Comparison of ENCODE assay signal across 10 cellular contexts in genomic region chr5:34001231-34001935, GRCh38. TPM values are rescaled to one million over a fixed set of nuclear protein-coding genes. Genes with fewer than 3 reads are reported as not detected.
DNase-seq lines count a peak whose midpoint lies in the region; ATAC-seq and TF ChIP-seq lines count a peak whose summit lies in the region.
"Had no signal": no experiment of that assay in that cellular context is flagged by ENCODE, and none has a peak within 500 bp of the region (broad histone marks: within the 10 kb centered on the region; RNA-seq: fewer than 3 reads in every experiment).

No MANE protein-coding gene starts in this region.

- DNase-seq in COR-L47 (lab: John Stamatoyannopoulos, UW) = peak; percentile 86
- DNase-seq in NCI-H2029 (lab: John Stamatoyannopoulos, UW) = peak; percentile 97
- DNase-seq in amniotic epithelial cell (ENCODE audit: low read depth) = peak; percentile 45
- peak; percentile 67 to 69 for DNase-seq in left lung
- no peak for DNase-seq in mesenteric fat pad (ENCODE audit: low spot score)
- no peak for DNase-seq in H7
- DNase-seq: activated T-cell treated with anti-CD3 and anti-CD28 coated beads, Interleukin-2, amount 50 U/mL, for 48 hours had no signal

- H3K27ac ChIP-seq in left lung = peak overlapping the region; percentile 73 to 82
- H3K27ac ChIP-seq: thoracic aorta had no signal

- H3K27me3 ChIP-seq in left lung = no peaks in the 10 kb centered on the region
- no peaks in the 10 kb centered on the region for H3K27me3 ChIP-seq in H7 (ENCODE audit: control insufficient read depth, insufficient read depth, low read length)

- H3K36me3 ChIP-seq in left lung (peaks cover 0 to 4% of the 10 kb centered on the region in 2 donors), H7 (replicated peaks; ENCODE audit: control insufficient read depth, insufficient read depth, low read length) (no peaks in the 10 kb centered on the region)

- no peaks in the 10 kb centered on the region for H3K9me3 ChIP-seq in left lung
- H3K9me3 ChIP-seq: thoracic aorta had no signal

- H3K4me3 ChIP-seq in left lung (no peak overlapping the region), H7 (ENCODE audit: insufficient read depth, low read depth, low read length) (no peak overlapping the region)
- H3K4me3 ChIP-seq: thoracic aorta had no signal

- peaks cover 0 to 10% of the 10 kb centered on the region in 2 donors for H3K4me1 ChIP-seq in left lung

- no peak for TF ChIP-seq CTCF in left lung (IDR thresholded peaks at IDR 0.05)

- ATAC-seq in left lung (peak; percentile 90), HG03565 (IDR thresholded peaks at IDR 0.05; ENCODE audit: unreplicated experiment) (no peak), HG03520 (IDR thresholded peaks at IDR 0.05; ENCODE audit: unreplicated experiment) (no peak)

- intact Hi-C loops in left lung (cut with DNase I) = no loop called here

RNA-seq across cellular contexts. Expression of gene AMACR, which starts 6.5 kb away (rescaled TPM):
- total RNA-seq in left lung (10 to 100 TPM; 13.6 to 24.3 TPM), mesenteric fat pad (5.6 TPM)
- total RNA-seq in H7 (2014; rRNA removed; shearing (Covaris generic)) = 10.5 and 18.3 TPM in 2 replicates

RNA-seq across cellular contexts. Expression of gene SLC45A2, which starts 16.9 kb away (rescaled TPM):
- total RNA-seq in left lung = not detected
- total RNA-seq in mesenteric fat pad = not detected
- 0.14 TPM in 1 of 2 replicates, not detected in the other for total RNA-seq in H7 (2014; rRNA removed; shearing (Covaris generic))
- total RNA-seq: thoracic aorta had no signal

RNA-seq across cellular contexts. Expression of gene C1QTNF3, which starts 41.6 kb away (rescaled TPM):
- total RNA-seq in left lung (10 to 100 TPM in 1 of 2 donors, 1 to 10 TPM in 1; 4.5 to 25.6 TPM), mesenteric fat pad (2.7 TPM)
- total RNA-seq in H7 (2014; rRNA removed; shearing (Covaris generic)) = 0.26 and 0.59 TPM in 2 replicates

Comparison
In these comparisons a context has a peak if more than half of its experiments do, and no peak if none do; other contexts are left out.
1. DNase-seq: peak in COR-L47 (single experiment), NCI-H2029 (single experiment), amniotic epithelial cell (single experiment) and left lung (2 of 2); none in mesenteric fat pad (single experiment) and H7 (single experiment).